In genomic region chr5:100890514-100891008, GRCh38 we compare ENCODE assay signal across 8 cellular contexts. TPM values are rescaled to one million over a fixed set of nuclear protein-coding genes. Genes with fewer than 3 reads are reported as not detected.
DNase-seq lines count a peak whose midpoint lies in the region; ATAC-seq, FAIRE-seq and TF ChIP-seq lines count a peak whose summit lies in the region.

No MANE protein-coding gene starts in this region.

- no peak overlapping the region for H3K4me3 ChIP-seq in lung
- no peak overlapping the region for H3K4me3 ChIP-seq in neural progenitor cell

- peaks cover 8% of the 10 kb centered on the region for H3K4me1 Mint-ChIP-seq in neural progenitor cell

- H3K4me1 ChIP-seq in lung (ENCODE audit: control insufficient read depth in 2 of 2, insufficient read depth in 2 of 2, low read length in 2 of 2) (peaks cover 0 to 2% of the 10 kb centered on the region in 2 donors), neural progenitor cell (no peaks in the 10 kb centered on the region)

- H3K9me3 ChIP-seq in lung (ENCODE audit: control insufficient read depth in 2 of 2, insufficient read depth in 1 of 2, low read length in 1 of 2), result no peaks in the 10 kb centered on the region
- H3K9me3 ChIP-seq in neural progenitor cell (ENCODE audit: low read depth), result no peaks in the 10 kb centered on the region

- H3K9ac ChIP-seq in neural progenitor cell, result no peak overlapping the region

- peaks cover 2% of the 10 kb centered on the region for H3K27me3 Mint-ChIP-seq in neural progenitor cell (ENCODE audit: insufficient read depth, low read depth)

- no peak overlapping the region for H3K27ac ChIP-seq in lung (ENCODE audit: low read depth in 1 of 2, low read length in 1 of 2)
- H3K27ac ChIP-seq in neural progenitor cell, result no peak overlapping the region

- no peaks in the 10 kb centered on the region for H4K20me1 ChIP-seq in neural progenitor cell (ENCODE audit: low read depth)

- ATAC-seq in HG02943 (IDR thresholded peaks at IDR 0.05; ENCODE audit: low read depth, unreplicated experiment) (peak; percentile 74), lung (ENCODE audit: insufficient read depth, low FRiP score) (peak; percentile 69)

- no peak overlapping the region for H2AFZ ChIP-seq in neural progenitor cell (replicated peaks)

- TF ChIP-seq CTCF in lung (IDR thresholded peaks at IDR 0.05; ENCODE audit: control extremely low read depth, extremely low read depth) (no peak), neural progenitor cell (IDR thresholded peaks at IDR 0.05) (no peak)

- peaks cover 24% of the 10 kb centered on the region for H3K36me3 Mint-ChIP-seq in neural progenitor cell

- H3K27me3 ChIP-seq in lung (ENCODE audit: control insufficient read depth, insufficient read depth) (no peaks in the 10 kb centered on the region), neural progenitor cell (peaks cover 10% of the 10 kb centered on the region)

- FAIRE-seq in GM19239 (lab: Jason Lieb, UNC), result peak; percentile 98

- no peak overlapping the region for H3K4me2 ChIP-seq in neural progenitor cell

- 19 to 24% methylated on average over 3 of the region's 3 CpGs for WGBS in lung, 2 donors

- no peak overlapping the region for H3K4me3 Mint-ChIP-seq in neural progenitor cell

- H3K9me3 Mint-ChIP-seq in neural progenitor cell, result no peaks in the 10 kb centered on the region

- H3F3A ChIP-seq in neural progenitor cell (ENCODE audit: low read depth), result no peaks in the 10 kb centered on the region

- no peaks in the 10 kb centered on the region for H3K79me2 ChIP-seq in neural progenitor cell (ENCODE audit: low read depth)

- DNase-seq in GM19239 (ENCODE audit: insufficient read length, low spot score), result no peak
- peak; percentile 10 for DNase-seq in SIG-M5 (lab: John Stamatoyannopoulos, UW)
- no peak for DNase-seq in lung (ENCODE audit: low spot score)
- DNase-seq in neural progenitor cell (ENCODE audit: low spot score), result no peak
- DNase-seq in activated CD4-positive, alpha-beta T cell treated with anti-CD3 and anti-CD28 coated beads, Interleukin-2, amount 50 U/mL, for 4 hours, result no peak
- DNase-seq in NCI-H187 treated with DMSO at 0.1 percent for 48 hours (lab: John Stamatoyannopoulos, UW), result no peak
- no peak for DNase-seq in stimulated activated CD4-positive, alpha-beta T cell treated with anti-CD3 and anti-CD28 coated beads, Interleukin-4, amount 100 ng/mL, for 24 hours

- no peak overlapping the region for H3K27ac Mint-ChIP-seq in neural progenitor cell

- H3K36me3 ChIP-seq in lung (ENCODE audit: control insufficient read depth in 2 of 2, insufficient read depth in 2 of 2, low read length in 2 of 2) (no peaks in the 10 kb centered on the region), neural progenitor cell (no peaks in the 10 kb centered on the region)

RNA-seq across cellular contexts. Expression of gene ST8SIA4, which starts 12.5 kb away (rescaled TPM):
- total RNA-seq in lung, result 10 to 100 TPM; 19.1 to 22.1 TPM
- 1 to 10 TPM; 4.2 to 9.2 TPM for polyA plus RNA-seq in lung
- total RNA-seq in neural progenitor cell (ENCODE audit: low replicate concordance), result 0.71 and 0.84 TPM in 2 replicates

Comparison
In these comparisons a context has a peak if more than half of its experiments do, and no peak if none do; other contexts are left out.
1. RNA of gene ST8SIA4, which starts 12.5 kb away (total RNA-seq): 19.1 to 22.1 TPM in lung; 0.71 to 0.84 TPM in neural progenitor cell; every median in the first group is over 10 times any median in the second.